Comparison of ENCODE assay signal across 1 cellular context in the genomic region with DNA sequence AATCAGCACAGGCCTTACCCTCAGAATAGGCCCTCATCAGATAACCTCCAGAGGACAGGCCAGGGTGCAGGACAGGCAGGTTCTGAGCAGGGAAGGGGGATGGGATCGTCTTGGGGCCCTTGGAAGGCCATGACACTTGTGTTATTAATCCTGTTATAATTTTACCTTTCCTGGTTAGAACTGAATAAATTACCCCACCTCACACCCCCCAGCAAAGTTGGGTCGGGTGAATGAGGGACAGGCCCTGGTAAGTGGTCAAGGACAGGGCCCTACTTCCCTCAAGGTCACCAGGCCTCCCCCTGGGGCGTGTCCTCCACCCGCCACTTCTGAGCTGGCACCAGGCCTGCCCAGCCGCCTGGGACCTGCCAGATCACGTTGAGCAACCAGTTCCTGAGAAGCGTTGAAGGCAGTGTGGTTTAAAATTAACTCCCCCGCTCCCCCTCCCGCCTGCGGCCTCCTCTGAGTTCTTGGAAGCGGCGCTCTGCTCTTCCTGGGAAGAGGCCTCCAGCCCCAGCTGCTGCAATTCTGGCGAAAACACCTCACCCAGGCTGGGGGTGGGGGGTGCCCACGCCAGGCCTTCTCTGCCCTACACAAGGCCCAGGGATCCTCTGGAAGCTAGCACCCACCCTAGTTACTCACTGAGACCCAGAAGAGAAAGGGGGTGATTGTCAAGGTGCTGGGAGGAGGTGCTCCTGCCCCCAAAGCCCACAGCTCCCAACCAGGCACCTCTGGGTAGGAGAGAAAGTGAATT.
TF ChIP-seq lines count a peak whose summit lies in the region.

No MANE protein-coding gene starts in this region.

TF ChIP-seq in K562, 482 proteins besides CTCF, POLR2A, EP300 and RAD21 (continued from another document and continues in another):
- TF ChIP-seq RUNX1 (IDR thresholded peaks at IDR 0.05; ENCODE audit: low read depth), result peak; percentile 47; the same call in 1 of the 2 replicates
- no peak for TF ChIP-seq NFE2L1 (tag; IDR thresholded peaks at IDR 0.05; ENCODE audit: borderline replicate concordance, low read depth)
- no peak for TF ChIP-seq DDX20 (tag; IDR thresholded peaks at IDR 0.05; ENCODE audit: low read depth)
- TF ChIP-seq SUPT5H (IDR thresholded peaks at IDR 0.05), result no peak
- TF ChIP-seq MAZ (CRISPR knock-in tag; conservative IDR thresholded peaks at IDR 0.05 in 1 of 2, IDR thresholded peaks at IDR 0.05 in 1 of 2), result peak; percentile 60 to 88
- TF ChIP-seq ZNF174 (CRISPR knock-in tag; IDR thresholded peaks at IDR 0.05), result no peak
- TF ChIP-seq, protein P1, sequence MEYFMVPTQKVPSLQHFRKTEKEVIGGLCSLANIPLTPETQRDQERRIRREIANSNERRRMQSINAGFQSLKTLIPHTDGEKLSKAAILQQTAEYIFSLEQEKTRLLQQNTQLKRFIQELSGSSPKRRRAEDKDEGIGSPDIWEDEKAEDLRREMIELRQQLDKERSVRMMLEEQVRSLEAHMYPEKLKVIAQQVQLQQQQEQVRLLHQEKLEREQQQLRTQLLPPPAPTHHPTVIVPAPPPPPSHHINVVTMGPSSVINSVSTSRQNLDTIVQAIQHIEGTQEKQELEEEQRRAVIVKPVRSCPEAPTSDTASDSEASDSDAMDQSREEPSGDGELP (CRISPR knock-in tag; IDR thresholded peaks at IDR 0.05; ENCODE audit: borderline replicate concordance), result peak; percentile 79
- TF ChIP-seq E2F4 (CRISPR knock-in tag; IDR thresholded peaks at IDR 0.05; ENCODE audit: low read depth), result no peak
- TF ChIP-seq FOXM1 (IDR thresholded peaks at IDR 0.05; ENCODE audit: low read depth), result peak; percentile 40; the same call in 1 of the 2 replicates
- TF ChIP-seq FOXM1 (CRISPR knock-in tag; IDR thresholded peaks at IDR 0.05; ENCODE audit: low read depth), result no peak
- TF ChIP-seq AFF1 (IDR thresholded peaks at IDR 0.05; ENCODE audit: low read depth in 1 of 2, partially characterized antibody in 2 of 2), result peak in 1 of 2 experiments; percentile 60
- no peak for TF ChIP-seq DNMT1 (IDR thresholded peaks at IDR 0.05)
- peak; percentile 85; the same call in 1 of the 2 replicates for TF ChIP-seq ZNF76 (CRISPR knock-in tag; IDR thresholded peaks at IDR 0.05; ENCODE audit: borderline replicate concordance)
- no peak for TF ChIP-seq ARID3A (IDR thresholded peaks at IDR 0.05; ENCODE audit: borderline replicate concordance, low read depth, low read length)
- TF ChIP-seq SREBF1 (IDR thresholded peaks at IDR 0.05; ENCODE audit: borderline replicate concordance, low read depth, low read length), result no peak
- TF ChIP-seq GATA2 (CRISPR knock-in tag; IDR thresholded peaks at IDR 0.05), result no peak
- no peak for TF ChIP-seq ZNF263 (CRISPR knock-in tag; IDR thresholded peaks at IDR 0.05; ENCODE audit: borderline replicate concordance)
- TF ChIP-seq POLR2AphosphoS2 (IDR thresholded peaks at IDR 0.05; ENCODE audit: low read length), result no peak
- no peak for TF ChIP-seq SMC3 (conservative IDR thresholded peaks at IDR 0.05; ENCODE audit: insufficient read depth, low read depth, low read length)
- no peak for TF ChIP-seq FOXJ2 (tag; IDR thresholded peaks at IDR 0.05)
- no peak for TF ChIP-seq NFE2 (IDR thresholded peaks at IDR 0.05; ENCODE audit: low read depth)
- TF ChIP-seq HDGF (IDR thresholded peaks at IDR 0.05), result no peak
- TF ChIP-seq EHMT2 (IDR thresholded peaks at IDR 0.05), result no peak
- TF ChIP-seq MTA2 (IDR thresholded peaks at IDR 0.05; ENCODE audit: low read depth), result peak; percentile 33; the same call in 1 of the 2 replicates
- TF ChIP-seq ZNF668 (CRISPR knock-in tag; IDR thresholded peaks at IDR 0.05), result 0 out of 2 replicates have a peak, but pooled peaks have one; percentile 7
- 0 out of 2 replicates have a peak, but pooled peaks have one; percentile 53 for TF ChIP-seq ZNF197 (CRISPR knock-in tag; IDR thresholded peaks at IDR 0.05; ENCODE audit: low read depth)
- peak; percentile 62 for TF ChIP-seq CBFA2T3 (IDR thresholded peaks at IDR 0.05)
- no peak for TF ChIP-seq IRF2 (CRISPR knock-in tag; IDR thresholded peaks at IDR 0.05)
- TF ChIP-seq FOXO4 (CRISPR knock-in tag; IDR thresholded peaks at IDR 0.05), result no peak
- TF ChIP-seq ZNF41 (CRISPR knock-in tag; conservative IDR thresholded peaks at IDR 0.05), result 0 out of 2 replicates have a peak, but pooled peaks have one; percentile 9
- peak; percentile 44 for TF ChIP-seq CHD4 (IDR thresholded peaks at IDR 0.05; ENCODE audit: insufficient read depth, insufficient replicate concordance, low read depth, low read length, poor library complexity, severe bottlenecking)
- TF ChIP-seq SRSF7 (optimal IDR thresholded peaks at IDR 0.05; ENCODE audit: low read depth, low read length), result no peak
- peak; percentile 32; the same call in 1 of the 2 replicates for TF ChIP-seq MBD2 (IDR thresholded peaks at IDR 0.05; ENCODE audit: borderline replicate concordance, low read depth)
- TF ChIP-seq NFRKB (IDR thresholded peaks at IDR 0.05; ENCODE audit: low read depth), result peak; percentile 11; the same call in 1 of the 2 replicates
- TF ChIP-seq ETV6 (IDR thresholded peaks at IDR 0.05; ENCODE audit: borderline replicate concordance in 1 of 2, low read depth in 2 of 2, low read length in 1 of 2), result peak in 1 of 2 experiments; percentile 30; a peak in 2 of 4 replicates
- TF ChIP-seq ETV6 (CRISPR knock-in tag; IDR thresholded peaks at IDR 0.05; ENCODE audit: borderline replicate concordance), result no peak
- TF ChIP-seq ZBTB26 (CRISPR knock-in tag; IDR thresholded peaks at IDR 0.05), result no peak
- TF ChIP-seq SAP30 (IDR thresholded peaks at IDR 0.05; ENCODE audit: borderline replicate concordance, insufficient read depth, low read depth, low read length, poor library complexity, severe bottlenecking), result no peak
- TF ChIP-seq, protein P2, sequence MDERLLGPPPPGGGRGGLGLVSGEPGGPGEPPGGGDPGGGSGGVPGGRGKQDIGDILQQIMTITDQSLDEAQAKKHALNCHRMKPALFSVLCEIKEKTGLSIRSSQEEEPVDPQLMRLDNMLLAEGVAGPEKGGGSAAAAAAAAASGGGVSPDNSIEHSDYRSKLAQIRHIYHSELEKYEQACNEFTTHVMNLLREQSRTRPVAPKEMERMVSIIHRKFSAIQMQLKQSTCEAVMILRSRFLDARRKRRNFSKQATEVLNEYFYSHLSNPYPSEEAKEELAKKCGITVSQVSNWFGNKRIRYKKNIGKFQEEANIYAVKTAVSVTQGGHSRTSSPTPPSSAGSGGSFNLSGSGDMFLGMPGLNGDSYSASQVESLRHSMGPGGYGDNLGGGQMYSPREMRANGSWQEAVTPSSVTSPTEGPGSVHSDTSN (CRISPR knock-in tag; IDR thresholded peaks at IDR 0.05; ENCODE audit: low read depth), result no peak
- TF ChIP-seq, protein P2 (tag; conservative IDR thresholded peaks at IDR 0.05; ENCODE audit: low read depth), result peak; percentile 9; the same call in 1 of the 2 replicates
- TF ChIP-seq STAT5A (IDR thresholded peaks at IDR 0.05; ENCODE audit: borderline replicate concordance, low read length), result peak; percentile 79
- TF ChIP-seq FUS (optimal IDR thresholded peaks at IDR 0.05; ENCODE audit: low read depth, low read length), result no peak
- no peak for TF ChIP-seq TAF7 (tag; IDR thresholded peaks at IDR 0.05)
- no peak for TF ChIP-seq BACH1 (tag; IDR thresholded peaks at IDR 0.05)
- TF ChIP-seq GMEB1 (CRISPR knock-in tag; IDR thresholded peaks at IDR 0.05), result no peak
- no peak for TF ChIP-seq XRCC3 (IDR thresholded peaks at IDR 0.05)
- no peak for TF ChIP-seq TSC22D4 (tag; IDR thresholded peaks at IDR 0.05)
